In genomic region chr1:27097484-27097917, GRCh38 we compare ENCODE assay signal across 7 cellular contexts. TPM values are rescaled to one million over a fixed set of nuclear protein-coding genes. Genes with fewer than 3 reads are reported as not detected.
DNase-seq lines count a peak whose midpoint lies in the region; ATAC-seq and TF ChIP-seq lines count a peak whose summit lies in the region.

No MANE protein-coding gene starts in this region.

- H3K27ac ChIP-seq in right cardiac atrium (ENCODE audit: low read length) (no peak overlapping the region), skin epidermis (peak overlapping the region in 12 of 21 experiments; percentile 49 to 90 (median 82))

- under 1% methylated on average over 5 of the region's 5 CpGs for WGBS in right cardiac atrium

- peaks cover 11% of the 10 kb centered on the region for H3K4me1 ChIP-seq in right cardiac atrium (ENCODE audit: control insufficient read depth, insufficient read depth, low read length)

- H3K4me3 ChIP-seq in GM12865 (ENCODE audit: low read depth, low read length): no peak overlapping the region
- no peak overlapping the region for H3K4me3 ChIP-seq in right cardiac atrium (ENCODE audit: low read length)
- H3K4me3 ChIP-seq in skin epidermis: no peak overlapping the region

- peak; percentile 94 for TF ChIP-seq CTCF in GM12865 (IDR thresholded peaks at IDR 0.05; ENCODE audit: insufficient read depth, low read depth, low read length, missing control alignments)

- no peak overlapping the region for H3K4me3 Mint-ChIP-seq in T-helper 17 cell

- ATAC-seq in T-helper 17 cell (peak; percentile 90), right cardiac atrium (peak; percentile 46 to 53), GM19035 (IDR thresholded peaks at IDR 0.05; ENCODE audit: unreplicated experiment) (no peak)

- DNase-seq in GM12865 (ENCODE audit: low read depth) (peak; percentile 75), NCI-H1092 (lab: John Stamatoyannopoulos, UW) (peak; percentile 73), T-helper 17 cell (peak; percentile 47 to 66 (median 56)), amniotic stem cell (lab: John Stamatoyannopoulos, UW) (peak; percentile 48), right cardiac atrium (peak; percentile 73 to 89 (median 85))

- no peaks in the 10 kb centered on the region for H3K27me3 Mint-ChIP-seq in T-helper 17 cell

- H3K4me1 Mint-ChIP-seq in T-helper 17 cell: peaks cover 4% of the 10 kb centered on the region

- no peaks in the 10 kb centered on the region for H3K36me3 Mint-ChIP-seq in T-helper 17 cell (ENCODE audit: low read depth)

- H3K9me3 ChIP-seq in T-helper 17 cell (ENCODE audit: control insufficient read depth, low read length, poor library complexity, severe bottlenecking) (no peaks in the 10 kb centered on the region), right cardiac atrium (ENCODE audit: control insufficient read depth, low read length) (no peaks in the 10 kb centered on the region)

- no peak overlapping the region for H3K27ac Mint-ChIP-seq in T-helper 17 cell

- no peaks in the 10 kb centered on the region for H3K27me3 ChIP-seq in right cardiac atrium (ENCODE audit: control insufficient read depth, insufficient read depth)

- intact Hi-C loops in right cardiac atrium (cut with DNase I): loop anchor here (1.0 to 10.0 kb wide), 5 partner anchors 50 to 103 kb away; partner anchors contain the start of gene TRNP1 (in 2 of the 4)

RNA-seq across cellular contexts. Expression of gene SLC9A1, which starts 57.4 kb away (rescaled TPM):
- 10 to 100 TPM; 21.4 to 30.4 TPM for total RNA-seq in T-helper 17 cell
- total RNA-seq in right cardiac atrium: 10 to 100 TPM; 22.8 to 39.3 (median 35.4) TPM
- 21.5 TPM for polyA plus RNA-seq in right cardiac atrium
